Comparison of ENCODE assay signal across 9 cellular contexts in genomic region chr2:224882291-224883171, GRCh38.
DNase-seq lines count a peak whose midpoint lies in the region; ATAC-seq and TF ChIP-seq lines count a peak whose summit lies in the region.
"Had no signal": no experiment of that assay in that cellular context is flagged by ENCODE, and none has a peak within 500 bp of the region (broad histone marks: within the 10 kb centered on the region; RNA-seq: fewer than 3 reads in every experiment).

No MANE protein-coding gene starts in this region.

- peaks cover 63% of the 10 kb centered on the region for H3K4me1 Mint-ChIP-seq in activated T-cell treated with anti-CD3 and anti-CD28 coated beads, Interleukin-2, amount 50 U/mL, for 24 hours (ENCODE audit: low read depth)
- peaks cover 26 to 50% of the 10 kb centered on the region in 2 donors for H3K4me1 Mint-ChIP-seq in stimulated activated naive B cell treated with anti-CD40 and anti-IgM and Interleukin-4, amounts not matched to agents 10 μg/mL and 1 μg/mL and 100 μg/mL, for 72 hours

- TF ChIP-seq EP300 in stomach (IDR thresholded peaks at IDR 0.05) = no peak

- ATAC-seq in esophagus mucosa = peak; percentile 68
- peak; percentile 93 to 94 for ATAC-seq in stimulated activated naive B cell treated with anti-CD40 and anti-IgM and Interleukin-4, amounts not matched to agents 10 μg/mL and 1 μg/mL and 100 μg/mL, for 72 hours (replicated peaks)

- H3K9me3 Mint-ChIP-seq in activated T-cell treated with anti-CD3 and anti-CD28 coated beads, Interleukin-2, amount 50 U/mL, for 24 hours = no peaks in the 10 kb centered on the region
- H3K9me3 Mint-ChIP-seq in stimulated activated naive B cell treated with anti-CD40 and anti-IgM and Interleukin-4, amounts not matched to agents 10 μg/mL and 1 μg/mL and 100 μg/mL, for 72 hours = no peaks in the 10 kb centered on the region

- H3K4me1 ChIP-seq in stomach = peaks cover 0 to 3% (median 0%) of the 10 kb centered on the region in 4 donors

- no peaks in the 10 kb centered on the region for H3K9me3 ChIP-seq in stomach

- peak overlapping the region; percentile 86 for H3K27ac Mint-ChIP-seq in activated T-cell treated with anti-CD3 and anti-CD28 coated beads, Interleukin-2, amount 50 U/mL, for 24 hours
- peak overlapping the region; percentile 84 for H3K27ac Mint-ChIP-seq in stimulated activated naive B cell treated with anti-CD40 and anti-IgM and Interleukin-4, amounts not matched to agents 10 μg/mL and 1 μg/mL and 100 μg/mL, for 72 hours

- H3K4me3 ChIP-seq in stomach = no peak overlapping the region

- TF ChIP-seq POLR2A in stomach (IDR thresholded peaks at IDR 0.05) = no peak

- H3K27me3 Mint-ChIP-seq in activated T-cell treated with anti-CD3 and anti-CD28 coated beads, Interleukin-2, amount 50 U/mL, for 24 hours = no peaks in the 10 kb centered on the region
- H3K27me3 Mint-ChIP-seq in stimulated activated naive B cell treated with anti-CD40 and anti-IgM and Interleukin-4, amounts not matched to agents 10 μg/mL and 1 μg/mL and 100 μg/mL, for 72 hours = no peaks in the 10 kb centered on the region

- DNase-seq in activated T-cell treated with anti-CD3 and anti-CD28 coated beads, Interleukin-2, amount 50 U/mL, for 24 hours = no peak
- DNase-seq in activated T-cell treated with anti-CD3 and anti-CD28 coated beads for 4 hours (no peak), NOMO-1 treated with dmso at 0.1 percent for 144 hours (lab: John Stamatoyannopoulos, UW; ENCODE audit: unreplicated experiment) (peak; percentile 62), NCI-H146 treated with DMSO at 0.1 percent for 48 hours (lab: John Stamatoyannopoulos, UW; ENCODE audit: unreplicated experiment) (no peak), stomach (no peak), SK-N-DZ (ENCODE audit: low spot score) (no peak)
- no peak for DNase-seq in stimulated activated naive B cell treated with anti-CD40 and anti-IgM and Interleukin-4, amounts not matched to agents 10 μg/mL and 1 μg/mL and 100 μg/mL, for 72 hours
- DNase-seq: NCI-H2081 treated with DMSO at 0.1 percent for 48 hours had no signal

- H3K27ac ChIP-seq in stomach = no peak overlapping the region

- peaks cover 99% of the 10 kb centered on the region for H3K36me3 Mint-ChIP-seq in activated T-cell treated with anti-CD3 and anti-CD28 coated beads, Interleukin-2, amount 50 U/mL, for 24 hours (ENCODE audit: low read depth)
- peaks cover 58 to 71% of the 10 kb centered on the region in 2 donors for H3K36me3 Mint-ChIP-seq in stimulated activated naive B cell treated with anti-CD40 and anti-IgM and Interleukin-4, amounts not matched to agents 10 μg/mL and 1 μg/mL and 100 μg/mL, for 72 hours

- H3K36me3 ChIP-seq in stomach = no peaks in the 10 kb centered on the region

- TF ChIP-seq CTCF in stomach (IDR thresholded peaks at IDR 0.05) = no peak

- 60 to 73% (median 65%) methylated on average over 4 of the region's 4 CpGs for WGBS in stomach, 5 donors

- intact Hi-C loops in stomach (cut with DNase I; ENCODE audit: low total_unique reads) = no loop called here

- no peaks in the 10 kb centered on the region for H3K27me3 ChIP-seq in stomach

- H3K4me3 Mint-ChIP-seq in activated T-cell treated with anti-CD3 and anti-CD28 coated beads, Interleukin-2, amount 50 U/mL, for 24 hours = no peak overlapping the region
- H3K4me3 Mint-ChIP-seq in stimulated activated naive B cell treated with anti-CD40 and anti-IgM and Interleukin-4, amounts not matched to agents 10 μg/mL and 1 μg/mL and 100 μg/mL, for 72 hours = peak overlapping the region; percentile 4 to 35
